ENCODE assay signal across 8 cellular contexts in genomic region chr10:35369049-35369760, GRCh38. TPM values are rescaled to one million over a fixed set of nuclear protein-coding genes. Genes with fewer than 3 reads are reported as not detected.
DNase-seq lines count a peak whose midpoint lies in the region; ATAC-seq and TF ChIP-seq lines count a peak whose summit lies in the region.

No MANE protein-coding gene starts in this region.

- in situ Hi-C loops in GM23248 (cut with MboI), result no loop called here

- H4K20me1 ChIP-seq in GM23248 (ENCODE audit: insufficient read depth), result peaks cover 12% of the 10 kb centered on the region; the same call in 1 of the 2 replicates
- H4K20me1 ChIP-seq in MM.1S (ENCODE audit: insufficient read depth, low read length), result no peaks in the 10 kb centered on the region; the same call in 1 of the 2 replicates

- H3K9me3 ChIP-seq in GM23248 (ENCODE audit: low read depth) (no peaks in the 10 kb centered on the region), left ventricle myocardium inferior (replicated peaks) (no peaks in the 10 kb centered on the region), skeletal muscle satellite cell (replicated peaks; ENCODE audit: low read length) (no peaks in the 10 kb centered on the region), MM.1S (replicated peaks; ENCODE audit: insufficient read depth, low read length) (no peaks in the 10 kb centered on the region)

- peaks cover 15% of the 10 kb centered on the region for H3F3A ChIP-seq in GM23248 (ENCODE audit: insufficient read depth)
- H3F3A ChIP-seq in MM.1S (ENCODE audit: insufficient read depth, low read length), result no peaks in the 10 kb centered on the region

- H3K4me3 ChIP-seq in GM23248 (no peak overlapping the region), left ventricle myocardium inferior (peak overlapping the region; percentile 18), skeletal muscle satellite cell (ENCODE audit: low read length) (peak overlapping the region; percentile 14), MM.1S (ENCODE audit: low read length) (no peak overlapping the region)

- H3K9me2 ChIP-seq in GM23248 (ENCODE audit: insufficient read depth) (no peaks in the 10 kb centered on the region), MM.1S (replicated peaks; ENCODE audit: insufficient read depth, low read length) (no peaks in the 10 kb centered on the region)

- intact Hi-C loops in left ventricle myocardium inferior (cut with micrococcal nuclease), result no loop called here

- TF ChIP-seq CTCF in left ventricle myocardium inferior (IDR thresholded peaks at IDR 0.05; ENCODE audit: borderline replicate concordance) (no peak), MM.1S (IDR thresholded peaks at IDR 0.05; ENCODE audit: low read length) (no peak)

- H3K27ac ChIP-seq in GM23248 (0 out of 2 replicates have a peak overlapping the region, but pooled peaks have one; percentile 0), left ventricle myocardium inferior (replicated peaks) (peak overlapping the region; percentile 94), MM.1S (ENCODE audit: low read length) (no peak overlapping the region)

- DNase-seq in GM23248 (peak; percentile 24), UCSD-AML1 (lab: John Stamatoyannopoulos, UW; ENCODE audit: unreplicated experiment) (peak; percentile 35), left ventricle myocardium inferior (no peak), NCI-H2227 treated with DMSO at 0.1 percent for 48 hours (lab: John Stamatoyannopoulos, UW) (no peak), MM.1S (no peak), SIG-M5 (lab: John Stamatoyannopoulos, UW) (no peak)

- no peaks in the 10 kb centered on the region for H3K27me3 ChIP-seq in GM23248 (replicated peaks; ENCODE audit: insufficient read depth)
- no peaks in the 10 kb centered on the region for H3K27me3 ChIP-seq in left ventricle myocardium inferior (ENCODE audit: low read depth)
- H3K27me3 ChIP-seq in skeletal muscle satellite cell (ENCODE audit: control insufficient read depth, insufficient read depth, low read length), result no peaks in the 10 kb centered on the region
- H3K27me3 ChIP-seq in MM.1S (replicated peaks; ENCODE audit: insufficient read depth, low read length), result no peaks in the 10 kb centered on the region

- no peaks in the 10 kb centered on the region for H3K36me3 ChIP-seq in GM23248 (ENCODE audit: low read depth)
- no peaks in the 10 kb centered on the region for H3K36me3 ChIP-seq in left ventricle myocardium inferior
- no peaks in the 10 kb centered on the region for H3K36me3 ChIP-seq in skeletal muscle satellite cell (ENCODE audit: insufficient read depth, low read length)
- no peaks in the 10 kb centered on the region for H3K36me3 ChIP-seq in MM.1S (replicated peaks; ENCODE audit: insufficient read depth, low read length)

- H3K9ac ChIP-seq in GM23248 (no peak overlapping the region), skeletal muscle satellite cell (ENCODE audit: low read depth, low read length) (peak overlapping the region; percentile 28), MM.1S (ENCODE audit: low read length) (no peak overlapping the region)

- H2AFZ ChIP-seq in GM23248, result no peak overlapping the region
- no peak overlapping the region for H2AFZ ChIP-seq in MM.1S (ENCODE audit: low read length)

- H3K79me2 ChIP-seq in GM23248 (ENCODE audit: insufficient read depth) (peaks cover 100% of the 10 kb centered on the region), MM.1S (ENCODE audit: low read length) (peaks cover 94% of the 10 kb centered on the region)

- no peak for ATAC-seq in GM19035 (IDR thresholded peaks at IDR 0.05; ENCODE audit: unreplicated experiment)

- H3K4me2 ChIP-seq in GM23248 (ENCODE audit: unreplicated experiment), result no peak overlapping the region
- peak overlapping the region; percentile 47 for H3K4me2 ChIP-seq in skeletal muscle satellite cell (ENCODE audit: low read length)
- H3K4me2 ChIP-seq in MM.1S (ENCODE audit: low read depth, low read length), result no peak overlapping the region

- WGBS in GM23248 (ENCODE audit: low coverage in 1 of 2, low lambda C conversion rate in 2 of 2, missing lambda C conversion rate in 2 of 2), 2 experiments, result 44 to 48% methylated on average over 7 of the region's 7 CpGs

- H3K4me1 ChIP-seq in GM23248 (ENCODE audit: insufficient read depth) (peaks cover 23% of the 10 kb centered on the region), left ventricle myocardium inferior (peaks cover 99% of the 10 kb centered on the region), skeletal muscle satellite cell (ENCODE audit: control insufficient read depth, insufficient read depth, low read length) (peaks cover 28% of the 10 kb centered on the region), MM.1S (ENCODE audit: low read length) (no peaks in the 10 kb centered on the region)

RNA-seq across cellular contexts. Expression of gene CCNY, which starts 32.9 kb away (rescaled TPM):
- total RNA-seq in GM23248 (2014; rRNA removed; shearing (Covaris generic)), result 57.8 and 70.4 TPM in 2 replicates
- 12.3 and 12.8 TPM in 2 replicates for polyA plus RNA-seq in GM23248 (2016; fragmentation: Nextera tagmentation; extraction: Ambion mirVana)
- 81.1 TPM for total RNA-seq in left ventricle myocardium inferior
- 33.0 and 45.7 TPM in 2 replicates for total RNA-seq in skeletal muscle satellite cell (2012; rRNA removed)

Comparison
In these comparisons a context has a peak if more than half of its experiments do, and no peak if none do; other contexts are left out.
1. DNase-seq: peak in GM23248 (single experiment) and UCSD-AML1 (single experiment); none in left ventricle myocardium inferior (single experiment), NCI-H2227 treated with DMSO at 0.1 percent for 48 hours (single experiment), MM.1S (single experiment) and SIG-M5 (single experiment).
2. H3K4me3 ChIP-seq: peak in left ventricle myocardium inferior (single experiment) and skeletal muscle satellite cell (single experiment); none in GM23248 (single experiment) and MM.1S (single experiment).